In genomic region chr2:57497489-57498096, GRCh38 we compare ENCODE assay signal across 8 cellular contexts.
DNase-seq lines count a peak whose midpoint lies in the region; ATAC-seq lines count a peak whose summit lies in the region.

No MANE protein-coding gene starts in this region.

- intact Hi-C loops in left cardiac atrium (cut with DNase I): loop anchor here in 1 of 2 donors (10.0 kb wide), 1 partner anchor 1213 kb away; no protein-coding TSS in a partner anchor

- no peaks in the 10 kb centered on the region for H3K9me3 Mint-ChIP-seq in activated CD8-positive, alpha-beta T cell treated with anti-CD3 and anti-CD28 coated beads, Interleukin-2, amount 10 ng/mL, durations not matched to agents 7 days and 5 days (ENCODE audit: insufficient read depth)

- no peaks in the 10 kb centered on the region for H3K36me3 Mint-ChIP-seq in activated CD8-positive, alpha-beta T cell treated with anti-CD3 and anti-CD28 coated beads, Interleukin-2, amount 10 ng/mL, durations not matched to agents 7 days and 5 days (ENCODE audit: low read depth)

- no peaks in the 10 kb centered on the region for H3K4me1 Mint-ChIP-seq in activated CD8-positive, alpha-beta T cell treated with anti-CD3 and anti-CD28 coated beads, Interleukin-2, amount 10 ng/mL, durations not matched to agents 7 days and 5 days (ENCODE audit: low read depth)

- H3K27ac Mint-ChIP-seq in activated CD8-positive, alpha-beta T cell treated with anti-CD3 and anti-CD28 coated beads, Interleukin-2, amount 10 ng/mL, durations not matched to agents 7 days and 5 days: no peak overlapping the region

- peak; percentile 18 for DNase-seq in DMS79 (lab: John Stamatoyannopoulos, UW)
- peak; percentile 35 for DNase-seq in NCI-H510A (lab: John Stamatoyannopoulos, UW)
- peak; percentile 46 for DNase-seq in activated CD8-positive, alpha-beta T cell treated with anti-CD3 and anti-CD28 coated beads, Interleukin-2, amount 10 ng/mL, durations not matched to agents 7 days and 5 days
- peak; percentile 22 for DNase-seq in left cardiac atrium
- DNase-seq in renal cortical epithelial cell (ENCODE audit: low read depth): peak; percentile 44
- no peak for DNase-seq in stimulated activated naive CD4-positive, alpha-beta T cell treated with Interleukin-2 at 50 U/mL for 16 hours (lab: John Stamatoyannopoulos, UW)

- H3K4me3 Mint-ChIP-seq in activated CD8-positive, alpha-beta T cell treated with anti-CD3 and anti-CD28 coated beads, Interleukin-2, amount 10 ng/mL, durations not matched to agents 7 days and 5 days: no peak overlapping the region

- POLR2A ChIA-PET in activated CD8-positive, alpha-beta T cell treated with anti-CD3 and anti-CD28 coated beads, Interleukin-2, amount 10 ng/mL, durations not matched to agents 7 days and 5 days (lab: Charles Lee): no interaction called here

- peak; percentile 83 for ATAC-seq in GM19397 (IDR thresholded peaks at IDR 0.05; ENCODE audit: unreplicated experiment)
- ATAC-seq in HG03469 (IDR thresholded peaks at IDR 0.05; ENCODE audit: unreplicated experiment): peak; percentile 66
- ATAC-seq in activated CD8-positive, alpha-beta T cell treated with anti-CD3 and anti-CD28 coated beads, Interleukin-2, amount 10 ng/mL, durations not matched to agents 7 days and 5 days: no peak
- no peak for ATAC-seq in left cardiac atrium

- CTCF ChIA-PET in activated CD8-positive, alpha-beta T cell treated with anti-CD3 and anti-CD28 coated beads, Interleukin-2, amount 10 ng/mL, durations not matched to agents 7 days and 5 days (lab: Charles Lee): interaction anchor here (0.8 to 1.5 kb wide), 3 partner anchors 12 to 20 kb away, joined by 4 read pairs; no protein-coding TSS in a partner anchor

- no peaks in the 10 kb centered on the region for H3K27me3 Mint-ChIP-seq in activated CD8-positive, alpha-beta T cell treated with anti-CD3 and anti-CD28 coated beads, Interleukin-2, amount 10 ng/mL, durations not matched to agents 7 days and 5 days (ENCODE audit: low read depth)

Comparison
In these comparisons a context has a peak if more than half of its experiments do, and no peak if none do; other contexts are left out.
1. ATAC-seq: peak in GM19397 (single experiment) and HG03469 (single experiment); none in activated CD8-positive, alpha-beta T cell treated with anti-CD3 and anti-CD28 coated beads, Interleukin-2, amount 10 ng/mL, durations not matched to agents 7 days and 5 days (single experiment) and left cardiac atrium (0 of 2).